8 cellular contexts compared by ENCODE assay signal in genomic region chr17:29158515-29159275, GRCh38. TPM values are rescaled to one million over a fixed set of nuclear protein-coding genes. Genes with fewer than 3 reads are reported as not detected.
DNase-seq lines count a peak whose midpoint lies in the region; TF ChIP-seq lines count a peak whose summit lies in the region.
"Had no signal": no experiment of that assay in that cellular context is flagged by ENCODE, and none has a peak within 500 bp of the region (broad histone marks: within the 10 kb centered on the region; RNA-seq: fewer than 3 reads in every experiment).

No MANE protein-coding gene starts in this region.

- no peaks in the 10 kb centered on the region for H3K27me3 ChIP-seq in uterus
- H3K27me3 ChIP-seq: cardiac muscle cell had no signal

- peak; percentile 74 for DNase-seq in H4 (ENCODE audit: low spot score)
- peak; percentile 83 for DNase-seq in glomerular visceral epithelial cell (ENCODE audit: extremely low spot score)
- DNase-seq in substantia nigra (lab: John Stamatoyannopoulos, UW), result peak in 17 of 49 donors; percentile 13 to 67 (median 34)
- DNase-seq in uterus, result no peak
- DNase-seq in stimulated activated CD4-positive, alpha-beta T cell treated with anti-CD3 and anti-CD28 coated beads, Interleukin-2, amount 100 ng/mL, for 48 hours, result no peak
- DNase-seq in islet precursor cell, result no peak

- intact Hi-C loops in uterus (cut with DNase I; ENCODE audit: low total_unique reads), result no loop called here

- H3K27ac ChIP-seq in substantia nigra (ENCODE audit: low read depth, low read length, poor library complexity, severe bottlenecking) (peak overlapping the region; percentile 75), uterus (no peak overlapping the region)
- H3K27ac ChIP-seq: cardiac muscle cell had no signal

- H3K4me3 ChIP-seq in WI38 (ENCODE audit: low read depth, low read length), result peak overlapping the region; percentile 4; the same call in 1 of the 2 replicates
- no peak overlapping the region for H3K4me3 ChIP-seq in uterus
- H3K4me3 ChIP-seq: cardiac muscle cell had no signal

- peaks cover 0 to 29% of the 10 kb centered on the region in 2 donors for H3K4me1 ChIP-seq in uterus

- H3K36me3 ChIP-seq in uterus, result no peaks in the 10 kb centered on the region
- H3K36me3 ChIP-seq: cardiac muscle cell had no signal

- no peak for TF ChIP-seq POLR2A in uterus (IDR thresholded peaks at IDR 0.05)

- no peak for TF ChIP-seq CTCF in WI38 (IDR thresholded peaks at IDR 0.05; ENCODE audit: low read depth, low read length)
- TF ChIP-seq CTCF in uterus (IDR thresholded peaks at IDR 0.05), result no peak

- H3K9me3 ChIP-seq in uterus, result no peaks in the 10 kb centered on the region

RNA-seq across cellular contexts. Expression of gene MYO18A, which starts 21.5 kb away (rescaled TPM):
- total RNA-seq in H4 (2014; rRNA removed; shearing (Covaris generic)), result 8.4 and 10.1 TPM in 2 replicates
- total RNA-seq in uterus, result 100 to 1,000 TPM in 1 of 4 donors, 10 to 100 TPM in 3; 33.2 to 104 (median 59.3) TPM

Comparison
In these comparisons a context has a peak if more than half of its experiments do, and no peak if none do; other contexts are left out.
1. DNase-seq: peak in H4 (single experiment) and glomerular visceral epithelial cell (single experiment); none in uterus (0 of 2), stimulated activated CD4-positive, alpha-beta T cell treated with anti-CD3 and anti-CD28 coated beads, Interleukin-2, amount 100 ng/mL, for 48 hours (0 of 2) and islet precursor cell (single experiment).